ENCODE assay signal across 6 cellular contexts in genomic region chr1:16776248-16776647, GRCh38. TPM values are rescaled to one million over a fixed set of nuclear protein-coding genes. Genes with fewer than 3 reads are reported as not detected.
"Had no signal": no experiment of that assay in that cellular context is flagged by ENCODE, and none has a peak within 500 bp of the region (broad histone marks: within the 10 kb centered on the region; RNA-seq: fewer than 3 reads in every experiment).

No MANE protein-coding gene starts in this region.

RNA-seq across cellular contexts. Expression of gene RNU1-4, which starts 35.9 kb away (rescaled TPM):
- total RNA-seq: osteoblast had no signal
- polyA plus RNA-seq: naive thymus-derived CD4-positive, alpha-beta T cell; neural cell; ovary; psoas muscle; stomach had no signal
